Comparison of ENCODE assay signal across 1 cellular context in the genomic region with DNA sequence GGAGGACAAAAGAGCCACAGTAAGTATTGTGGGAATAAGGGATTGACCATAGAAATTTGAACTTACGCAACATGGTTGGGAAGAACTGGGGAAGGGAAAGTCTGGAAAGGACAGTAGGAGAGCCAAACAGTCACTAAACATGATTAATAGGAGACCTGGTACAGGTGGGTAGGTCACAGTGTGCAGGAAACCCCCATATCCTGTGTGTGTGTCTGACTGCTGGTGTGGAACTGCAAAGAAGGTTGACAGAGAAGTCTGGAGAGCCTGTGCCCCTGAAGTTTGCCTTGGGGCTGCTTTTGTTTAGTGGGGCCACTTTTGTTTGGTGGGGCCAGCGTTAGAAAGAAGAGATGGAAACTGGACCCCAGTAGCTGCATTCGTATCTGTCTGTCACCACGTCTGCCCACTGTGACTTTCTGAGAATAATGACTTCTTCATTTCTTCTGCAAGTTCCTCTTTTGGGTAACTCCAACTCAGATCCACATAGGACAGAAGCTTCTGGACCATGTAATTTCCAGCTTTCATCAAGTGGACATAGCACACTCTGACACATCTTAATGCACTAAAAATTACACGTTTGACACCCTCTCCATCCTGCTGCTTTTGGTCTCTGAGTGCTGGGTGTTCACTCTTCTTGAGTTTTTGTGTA.
TF ChIP-seq lines count a peak whose summit lies in the region.

No MANE protein-coding gene starts in this region.

TF ChIP-seq in WTC11, 78 proteins besides CTCF, POLR2A, EP300 and RAD21 (continued from another document):
- TF ChIP-seq, protein P1, sequence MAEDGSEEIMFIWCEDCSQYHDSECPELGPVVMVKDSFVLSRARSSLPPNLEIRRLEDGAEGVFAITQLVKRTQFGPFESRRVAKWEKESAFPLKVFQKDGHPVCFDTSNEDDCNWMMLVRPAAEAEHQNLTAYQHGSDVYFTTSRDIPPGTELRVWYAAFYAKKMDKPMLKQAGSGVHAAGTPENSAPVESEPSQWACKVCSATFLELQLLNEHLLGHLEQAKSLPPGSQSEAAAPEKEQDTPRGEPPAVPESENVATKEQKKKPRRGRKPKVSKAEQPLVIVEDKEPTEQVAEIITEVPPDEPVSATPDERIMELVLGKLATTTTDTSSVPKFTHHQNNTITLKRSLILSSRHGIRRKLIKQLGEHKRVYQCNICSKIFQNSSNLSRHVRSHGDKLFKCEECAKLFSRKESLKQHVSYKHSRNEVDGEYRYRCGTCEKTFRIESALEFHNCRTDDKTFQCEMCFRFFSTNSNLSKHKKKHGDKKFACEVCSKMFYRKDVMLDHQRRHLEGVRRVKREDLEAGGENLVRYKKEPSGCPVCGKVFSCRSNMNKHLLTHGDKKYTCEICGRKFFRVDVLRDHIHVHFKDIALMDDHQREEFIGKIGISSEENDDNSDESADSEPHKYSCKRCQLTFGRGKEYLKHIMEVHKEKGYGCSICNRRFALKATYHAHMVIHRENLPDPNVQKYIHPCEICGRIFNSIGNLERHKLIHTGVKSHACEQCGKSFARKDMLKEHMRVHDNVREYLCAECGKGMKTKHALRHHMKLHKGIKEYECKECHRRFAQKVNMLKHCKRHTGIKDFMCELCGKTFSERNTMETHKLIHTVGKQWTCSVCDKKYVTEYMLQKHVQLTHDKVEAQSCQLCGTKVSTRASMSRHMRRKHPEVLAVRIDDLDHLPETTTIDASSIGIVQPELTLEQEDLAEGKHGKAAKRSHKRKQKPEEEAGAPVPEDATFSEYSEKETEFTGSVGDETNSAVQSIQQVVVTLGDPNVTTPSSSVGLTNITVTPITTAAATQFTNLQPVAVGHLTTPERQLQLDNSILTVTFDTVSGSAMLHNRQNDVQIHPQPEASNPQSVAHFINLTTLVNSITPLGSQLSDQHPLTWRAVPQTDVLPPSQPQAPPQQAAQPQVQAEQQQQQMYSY (CRISPR knock-in tag; IDR thresholded peaks at IDR 0.05) = no peak
- TF ChIP-seq NR2C2 (CRISPR knock-in tag; IDR thresholded peaks at IDR 0.05) (no peak), ETV6 (CRISPR knock-in tag; IDR thresholded peaks at IDR 0.05) (no peak)
